In the genomic region with DNA sequence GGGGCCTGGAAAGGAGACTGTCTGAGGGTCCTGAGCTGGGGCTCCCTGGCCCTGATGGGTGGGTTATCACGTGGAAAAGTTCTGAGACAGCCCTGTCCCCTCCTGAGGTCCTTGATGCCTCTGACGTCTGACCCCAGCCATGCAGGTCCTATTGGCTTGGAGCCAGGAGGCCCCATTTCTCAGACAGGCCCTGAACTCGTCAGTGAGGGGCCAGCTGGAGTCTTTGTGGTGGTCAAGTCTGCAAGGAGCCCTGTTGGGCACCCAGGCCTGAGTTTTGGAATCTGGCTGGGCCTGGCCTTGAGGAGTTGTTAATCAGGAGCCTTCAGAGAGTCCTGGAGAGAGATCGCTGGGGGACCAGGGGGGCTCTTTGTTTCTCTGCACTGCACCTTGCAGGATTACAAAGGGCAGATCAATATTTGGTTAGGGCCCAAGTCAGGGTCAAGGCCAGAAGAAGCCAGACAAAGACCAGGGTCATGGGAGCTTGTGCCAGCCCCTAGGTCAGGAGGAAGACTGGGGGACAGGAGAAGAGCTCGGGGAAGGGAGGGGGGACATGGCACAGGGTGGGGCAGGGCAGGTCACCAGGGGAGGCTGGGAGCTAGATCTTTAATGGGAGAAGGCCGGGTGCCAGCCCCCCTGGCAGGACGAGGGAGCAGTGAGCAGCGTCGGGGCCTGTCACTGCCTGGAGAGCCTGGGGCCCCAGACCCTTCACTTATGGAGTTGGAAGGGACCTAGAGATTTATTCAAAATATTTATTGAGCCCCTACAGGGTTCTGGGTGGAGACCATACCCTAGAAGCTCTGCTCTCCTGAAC, we compare ENCODE assay signal across 16 cellular contexts.
DNase-seq lines count a peak whose midpoint lies in the region; ATAC-seq and TF ChIP-seq lines count a peak whose summit lies in the region.
"Had no signal": no experiment of that assay in that cellular context is flagged by ENCODE, and none has a peak within 500 bp of the region (broad histone marks: within the 10 kb centered on the region; RNA-seq: fewer than 3 reads in every experiment).

No MANE protein-coding gene starts in this region.

- H3K36me3 ChIP-seq in endodermal cell (ENCODE audit: control insufficient read depth, insufficient read depth, low read length) (no peaks in the 10 kb centered on the region), sigmoid colon (peaks cover 0 to 25% (median 0%) of the 10 kb centered on the region in 4 donors)
- H3K36me3 ChIP-seq: BE2C had no signal

- no peak overlapping the region for H3K9ac ChIP-seq in endodermal cell (ENCODE audit: extremely low read depth, low read length, poor library complexity, severe bottlenecking)
- H3K9ac ChIP-seq: GM23248 had no signal

- no peak overlapping the region for H3K4me3 ChIP-seq in endodermal cell (ENCODE audit: low read length)
- no peak overlapping the region for H3K4me3 ChIP-seq in sigmoid colon
- H3K4me3 ChIP-seq: GM23248 had no signal

- ATAC-seq in omental fat pad (ENCODE audit: low FRiP score): no peak
- ATAC-seq: HCT116 had no signal

- H3K27ac ChIP-seq in endodermal cell (ENCODE audit: low read depth, low read length) (no peak overlapping the region), sigmoid colon (no peak overlapping the region)
- H3K27ac ChIP-seq: GM23248 had no signal

- intact Hi-C loops in sigmoid colon (cut with DNase I): no loop called here

- H3K36me3 Mint-ChIP-seq in endodermal cell (ENCODE audit: low read depth): peaks cover 39% of the 10 kb centered on the region
- H3K36me3 Mint-ChIP-seq: CD4-positive, CD25-positive, alpha-beta regulatory T cell; CD8-positive, alpha-beta memory T cell had no signal

- no peaks in the 10 kb centered on the region for H3K4me1 ChIP-seq in endodermal cell (ENCODE audit: control insufficient read depth, insufficient read depth, low read length)
- H3K4me1 ChIP-seq in sigmoid colon: no peaks in the 10 kb centered on the region
- H3K4me1 ChIP-seq: BE2C had no signal

- H3K4me3 Mint-ChIP-seq in endodermal cell: no peak overlapping the region
- H3K4me3 Mint-ChIP-seq: CD4-positive, CD25-positive, alpha-beta regulatory T cell; CD8-positive, alpha-beta memory T cell; HFFc6; IgD-negative memory B cell had no signal

- TF ChIP-seq CTCF in endodermal cell (conservative IDR thresholded peaks at IDR 0.05) (no peak), sigmoid colon (IDR thresholded peaks at IDR 0.05) (no peak), omental fat pad (IDR thresholded peaks at IDR 0.05) (no peak)

- no peaks in the 10 kb centered on the region for H3K27me3 Mint-ChIP-seq in endodermal cell (ENCODE audit: insufficient read depth)
- H3K27me3 Mint-ChIP-seq: CD4-positive, CD25-positive, alpha-beta regulatory T cell had no signal

- DNase-seq in endodermal cell: no peak
- peak; percentile 74 for DNase-seq in mesenteric fat pad (ENCODE audit: low spot score)
- peak; percentile 62 for DNase-seq in sigmoid colon
- no peak for DNase-seq in omental fat pad (ENCODE audit: low spot score)
- no peak for DNase-seq in stimulated activated CD8-positive, alpha-beta memory T cell treated with anti-CD3 and anti-CD28 coated beads, Interleukin-4, amount 100 ng/mL, for 48 hours
- no peak for DNase-seq in GOT3 (lab: John Stamatoyannopoulos, UW)
- DNase-seq: ACHN; BE2C; C1 segment of cervical spinal cord; CD4-positive, CD25-positive, alpha-beta regulatory T cell; CD8-positive, alpha-beta memory T cell; COR-L47; GM23248; HFFc6 had no signal

- H3K27me3 ChIP-seq in endodermal cell (ENCODE audit: control insufficient read depth, insufficient read depth, low read length, poor library complexity, severe bottlenecking): no peaks in the 10 kb centered on the region
- H3K27me3 ChIP-seq in sigmoid colon: no peaks in the 10 kb centered on the region
- H3K27me3 ChIP-seq: BE2C had no signal

- H3K9me3 ChIP-seq in endodermal cell (ENCODE audit: control insufficient read depth, low read length): no peaks in the 10 kb centered on the region
- H3K9me3 ChIP-seq in sigmoid colon: no peaks in the 10 kb centered on the region
- H3K9me3 ChIP-seq: BE2C had no signal

- H3K4me1 Mint-ChIP-seq in endodermal cell: peaks cover 4% of the 10 kb centered on the region
- H3K4me1 Mint-ChIP-seq: CD4-positive, CD25-positive, alpha-beta regulatory T cell; CD8-positive, alpha-beta memory T cell had no signal

- no peak for TF ChIP-seq POLR2A in sigmoid colon (IDR thresholded peaks at IDR 0.05)

- peak overlapping the region; percentile 40 for H3K27ac Mint-ChIP-seq in endodermal cell
- H3K27ac Mint-ChIP-seq: HFFc6 had no signal

- TF ChIP-seq EP300 in sigmoid colon (IDR thresholded peaks at IDR 0.05): no peak

- WGBS in endodermal cell (ENCODE audit: insufficient coverage in 1 of 2, insufficient read length in 1 of 2), 2 experiments: 89 to 90% methylated on average over 2 to 9 of the region's 9 CpGs
- WGBS in sigmoid colon, 2 donors: 86 to 92% methylated on average over 9 of the region's 9 CpGs

- H3K9me3 Mint-ChIP-seq in endodermal cell: no peaks in the 10 kb centered on the region
- H3K9me3 Mint-ChIP-seq: CD4-positive, CD25-positive, alpha-beta regulatory T cell; CD8-positive, alpha-beta memory T cell; HFFc6; IgD-negative memory B cell had no signal

Comparison
In these comparisons a context has a peak if more than half of its experiments do, and no peak if none do; other contexts are left out.
1. DNase-seq: peak in mesenteric fat pad (single experiment) and sigmoid colon (single experiment); none in endodermal cell (single experiment), omental fat pad (single experiment), stimulated activated CD8-positive, alpha-beta memory T cell treated with anti-CD3 and anti-CD28 coated beads, Interleukin-4, amount 100 ng/mL, for 48 hours (single experiment) and GOT3 (single experiment).